8 cellular contexts compared by ENCODE assay signal in the genomic region with DNA sequence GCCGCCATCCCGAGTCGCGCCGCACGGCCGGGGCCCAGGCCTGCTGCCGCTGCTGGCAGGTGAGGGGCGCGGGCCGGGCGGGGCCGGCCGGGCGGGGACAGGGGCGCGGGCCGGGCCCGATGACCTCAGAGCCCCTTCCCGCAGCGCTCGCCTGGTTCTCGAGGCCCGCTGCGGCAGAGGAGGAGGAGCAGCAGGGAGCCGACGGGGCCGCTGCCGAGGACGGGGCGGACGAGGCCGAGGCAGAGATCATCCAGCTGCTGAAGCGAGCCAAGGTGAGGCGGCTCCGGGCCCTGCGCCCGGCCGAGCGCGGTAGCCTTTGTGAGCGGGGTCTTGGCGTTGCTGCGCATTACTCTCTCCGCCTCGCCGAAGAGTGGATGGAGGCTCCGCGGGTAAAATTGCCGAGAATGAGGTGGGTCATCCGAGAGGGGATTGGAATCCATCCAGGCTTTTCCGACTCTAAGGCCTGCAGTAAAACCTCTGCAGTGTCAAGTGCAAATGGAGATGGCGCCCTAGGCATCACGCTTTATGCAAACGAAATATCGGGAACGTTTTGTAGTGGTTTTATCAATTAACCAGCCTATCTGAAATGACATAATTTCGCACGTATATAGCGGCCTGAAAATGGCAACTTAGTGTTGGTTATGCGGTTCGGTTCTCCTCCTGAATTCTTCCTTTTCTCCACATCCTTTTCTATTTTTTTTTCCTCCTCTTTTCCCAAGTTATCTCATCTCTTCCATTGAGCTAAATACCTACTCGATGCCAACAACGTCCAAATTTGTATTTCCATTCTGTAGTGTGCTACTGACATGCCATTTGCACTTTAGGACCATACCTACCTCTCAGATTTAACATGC. TPM values are rescaled to one million over a fixed set of nuclear protein-coding genes. Genes with fewer than 3 reads are reported as not detected.
DNase-seq lines count a peak whose midpoint lies in the region; ATAC-seq and TF ChIP-seq lines count a peak whose summit lies in the region.

No MANE protein-coding gene starts in this region.

- H3K4me1 Mint-ChIP-seq in activated naive CD4-positive, alpha-beta T cell treated with anti-CD3 and anti-CD28 coated beads, Interleukin-2, amount 50 U/mL, for 24 hours = peaks cover 41% of the 10 kb centered on the region

- peaks cover 33% of the 10 kb centered on the region for H3K79me2 ChIP-seq in Loucy (ENCODE audit: insufficient read depth, low read length)

- peak overlapping the region; percentile 90 for H3K9ac ChIP-seq in Loucy (ENCODE audit: low read depth, low read length, poor library complexity, severe bottlenecking)
- H3K9ac ChIP-seq in rectal smooth muscle tissue (ENCODE audit: low read length) = peak overlapping the region; percentile 63

- H3K4me1 ChIP-seq in Loucy (ENCODE audit: insufficient read depth, low read length, poor library complexity, severe bottlenecking) (peaks cover 26% of the 10 kb centered on the region), right atrium auricular region (peaks cover 0 to 14% of the 10 kb centered on the region in 2 donors), rectal smooth muscle tissue (ENCODE audit: control insufficient read depth, insufficient read depth, low read length) (peaks cover 9% of the 10 kb centered on the region)

- peak overlapping the region; percentile 66; the same call in 1 of the 2 replicates for H2AFZ ChIP-seq in Loucy (ENCODE audit: low read length)

- peak overlapping the region; percentile 95 for H3K4me3 Mint-ChIP-seq in activated naive CD4-positive, alpha-beta T cell treated with anti-CD3 and anti-CD28 coated beads, Interleukin-2, amount 50 U/mL, for 24 hours

- peaks cover 5% of the 10 kb centered on the region; the same call in 1 of the 2 replicates for H3F3A ChIP-seq in Loucy (ENCODE audit: low read depth)

- peaks cover 28% of the 10 kb centered on the region; the same call in 1 of the 2 replicates for H3K36me3 ChIP-seq in Loucy (ENCODE audit: insufficient read depth, low read length)
- peaks cover 44% of the 10 kb centered on the region for H3K36me3 ChIP-seq in right atrium auricular region
- H3K36me3 ChIP-seq in rectal smooth muscle tissue (ENCODE audit: control insufficient read depth, insufficient read depth, low read length) = peaks cover 25% of the 10 kb centered on the region

- no peaks in the 10 kb centered on the region for H3K9me2 ChIP-seq in Loucy (replicated peaks; ENCODE audit: low read depth, low read length)

- H3K27me3 ChIP-seq in Loucy (ENCODE audit: insufficient read depth, low read length, poor library complexity, severe bottlenecking) (no peaks in the 10 kb centered on the region), right atrium auricular region (no peaks in the 10 kb centered on the region), rectal smooth muscle tissue (ENCODE audit: control insufficient read depth, insufficient read depth, low read length) (no peaks in the 10 kb centered on the region)

- no peaks in the 10 kb centered on the region for H3K27me3 Mint-ChIP-seq in activated naive CD4-positive, alpha-beta T cell treated with anti-CD3 and anti-CD28 coated beads, Interleukin-2, amount 50 U/mL, for 24 hours

- H3K4me2 ChIP-seq in Loucy (ENCODE audit: low read depth, low read length, poor library complexity, severe bottlenecking) = peak overlapping the region; percentile 96

- peaks cover 24% of the 10 kb centered on the region for H3K36me3 Mint-ChIP-seq in activated naive CD4-positive, alpha-beta T cell treated with anti-CD3 and anti-CD28 coated beads, Interleukin-2, amount 50 U/mL, for 24 hours

- H3K9me3 ChIP-seq in Loucy (ENCODE audit: insufficient read depth, low read depth, low read length) = no peaks in the 10 kb centered on the region
- H3K9me3 ChIP-seq in right atrium auricular region = no peaks in the 10 kb centered on the region

- no peak for TF ChIP-seq CTCF in Loucy (conservative IDR thresholded peaks at IDR 0.05; ENCODE audit: low read length)
- TF ChIP-seq CTCF in right atrium auricular region (IDR thresholded peaks at IDR 0.05) = no peak

- H3K27ac ChIP-seq in right atrium auricular region (peak overlapping the region; percentile 94 to 95), rectal smooth muscle tissue (ENCODE audit: low read depth, low read length) (peak overlapping the region; percentile 98)

- DNase-seq in NCI-H1417 (lab: John Stamatoyannopoulos, UW) = peak in 2 of 3 experiments; percentile 16 to 76
- no peak for DNase-seq in NCI-H1417 treated with DMSO at 0.1 percent for 48 hours (lab: John Stamatoyannopoulos, UW)
- DNase-seq in right atrium auricular region (ENCODE audit: low spot score) = no peak

- ATAC-seq in GM21825 (IDR thresholded peaks at IDR 0.05; ENCODE audit: unreplicated experiment) = peak; percentile 42
- ATAC-seq in GM18861 (IDR thresholded peaks at IDR 0.05; ENCODE audit: unreplicated experiment) = no peak

- peak overlapping the region; percentile 60 for H3K27ac Mint-ChIP-seq in activated naive CD4-positive, alpha-beta T cell treated with anti-CD3 and anti-CD28 coated beads, Interleukin-2, amount 50 U/mL, for 24 hours

- H4K20me1 ChIP-seq in Loucy (ENCODE audit: insufficient read depth, low read length, poor library complexity, severe bottlenecking) = peaks cover 16% of the 10 kb centered on the region

- H3K4me3 ChIP-seq in Loucy (ENCODE audit: low read length, poor library complexity, severe bottlenecking) = peak overlapping the region; percentile 98
- peak overlapping the region; percentile 72 to 80 for H3K4me3 ChIP-seq in right atrium auricular region
- peak overlapping the region; percentile 82 for H3K4me3 ChIP-seq in rectal smooth muscle tissue (ENCODE audit: low read length)

- H3K9me3 Mint-ChIP-seq in activated naive CD4-positive, alpha-beta T cell treated with anti-CD3 and anti-CD28 coated beads, Interleukin-2, amount 50 U/mL, for 24 hours = no peaks in the 10 kb centered on the region

RNA-seq across cellular contexts. Expression of a gene that starts 0.6 kb away (rescaled TPM):
- total RNA-seq in right atrium auricular region = 10 to 100 TPM; 39.1 to 47.1 TPM

RNA-seq across cellular contexts. Expression of a gene that starts 0.7 kb away (rescaled TPM):
- total RNA-seq in right atrium auricular region = 10 to 100 TPM; 14.5 to 20.9 TPM

RNA-seq across cellular contexts. Expression of a gene that starts 55.3 kb away (rescaled TPM):
- 1 to 10 TPM in 1 of 2 donors, under 1 TPM in 1; 0.59 to 1.0 TPM for total RNA-seq in right atrium auricular region

Comparison
In these comparisons a context has a peak if more than half of its experiments do, and no peak if none do; other contexts are left out.
1. DNase-seq: peak in NCI-H1417 (2 of 3); none in NCI-H1417 treated with DMSO at 0.1 percent for 48 hours (single experiment) and right atrium auricular region (single experiment).
2. Peak in every context shown above with its lines, with median percentiles within 50 percentile points of each other: H3K4me3 ChIP-seq.